Comparison of ENCODE assay signal across 26 cellular contexts in genomic region chr5:14503017-14503680, GRCh38.
DNase-seq lines count a peak whose midpoint lies in the region; ATAC-seq and TF ChIP-seq lines count a peak whose summit lies in the region.
"Had no signal": no experiment of that assay in that cellular context is flagged by ENCODE, and none has a peak within 500 bp of the region (broad histone marks: within the 10 kb centered on the region; RNA-seq: fewer than 3 reads in every experiment).

No MANE protein-coding gene starts in this region.

- no peak overlapping the region for H4K8ac ChIP-seq in mesenchymal stem cell (ENCODE audit: low read length)

- no peak overlapping the region for H3K4ac ChIP-seq in mesenchymal stem cell (ENCODE audit: low read depth in 1 of 2, low read length in 2 of 2)

- H2BK12ac ChIP-seq in mesenchymal stem cell (ENCODE audit: low read length in 2 of 2), result no peak overlapping the region

- H2AK5ac ChIP-seq in mesenchymal stem cell (ENCODE audit: low read length, severe bottlenecking), result no peak overlapping the region

- peaks cover 2% of the 10 kb centered on the region for H3K4me1 Mint-ChIP-seq in T-helper 17 cell
- H3K4me1 Mint-ChIP-seq: CD4-positive, CD25-positive, alpha-beta regulatory T cell; immature natural killer cell; stimulated activated memory B cell treated with anti-CD40 and anti-IgM and Interleukin-4, amounts not matched to agents 10 μg/mL and 1 μg/mL and 100 μg/mL, for 72 hours had no signal

- no peak overlapping the region for H3K23ac ChIP-seq in mesenchymal stem cell (ENCODE audit: low read length in 2 of 2)

- peak overlapping the region; percentile 16 for H3K9ac ChIP-seq in mesenchymal stem cell (ENCODE audit: low read length)

- no peak overlapping the region for H3K18ac ChIP-seq in mesenchymal stem cell (ENCODE audit: low read depth in 1 of 2, low read length in 2 of 2)

- no peaks in the 10 kb centered on the region for H3K9me3 ChIP-seq in T-helper 17 cell (ENCODE audit: control insufficient read depth, low read length, poor library complexity, severe bottlenecking)
- no peaks in the 10 kb centered on the region for H3K9me3 ChIP-seq in mesenchymal stem cell (ENCODE audit: control insufficient read depth, low read length)
- no peaks in the 10 kb centered on the region for H3K9me3 ChIP-seq in spleen
- no peaks in the 10 kb centered on the region for H3K9me3 ChIP-seq in body of pancreas
- H3K9me3 ChIP-seq in BE2C, result no peaks in the 10 kb centered on the region
- H3K9me3 ChIP-seq: mucosa of descending colon, neutrophil, thoracic aorta had no signal

- no peak overlapping the region for H3K4me3 ChIP-seq in fibroblast of mammary gland (ENCODE audit: control insufficient read depth, low read depth, low read length)
- no peak overlapping the region for H3K4me3 ChIP-seq in mesenchymal stem cell (ENCODE audit: insufficient read depth in 1 of 2, low read depth in 1 of 2, low read length in 2 of 2)
- peak overlapping the region in 1 of 8 donors; percentile 11 for H3K4me3 ChIP-seq in spleen
- H3K4me3 ChIP-seq in body of pancreas, result no peak overlapping the region
- no peak overlapping the region for H3K4me3 ChIP-seq in BE2C (ENCODE audit: low read depth, low read length)
- H3K4me3 ChIP-seq: mucosa of descending colon, SK-N-MC, thoracic aorta had no signal

- H3K4me3 Mint-ChIP-seq in T-helper 17 cell, result no peak overlapping the region
- H3K4me3 Mint-ChIP-seq: activated CD8-positive, alpha-beta T cell treated with anti-CD3 and anti-CD28 coated beads, Interleukin-2, amount 10 ng/mL, durations not matched to agents 7 days and 5 days; CD4-positive, CD25-positive, alpha-beta regulatory T cell; immature natural killer cell; stimulated activated memory B cell treated with anti-CD40 and anti-IgM and Interleukin-4, amounts not matched to agents 10 μg/mL and 1 μg/mL and 100 μg/mL, for 72 hours; T-helper 1 cell treated with Interleukin-12 subunit alpha and Interleukin-12 subunit beta and Interleukin-4 antibody, amounts not matched to agents 30 μg/mL and 1 μg/mL, for 36 hours had no signal

- WGBS in mesenchymal stem cell, result 95% methylated on average over 9 of the region's 9 CpGs
- 50 to 74% (median 60%) methylated on average over 8 to 9 of the region's 9 CpGs for whole genome bisulfite sequencing in spleen, 5 donors
- WGBS in body of pancreas, 2 donors, result 68 to 77% methylated on average over 9 of the region's 9 CpGs

- intact Hi-C loops in spleen (cut with DNase I; ENCODE audit: low total_unique reads), result no loop called here
- intact Hi-C loops in body of pancreas (cut with DNase I), result no loop called here

- H3K4me2 ChIP-seq in mesenchymal stem cell (ENCODE audit: low read length, poor library complexity, severe bottlenecking), result no peak overlapping the region

- ATAC-seq in T-helper 17 cell (no peak), body of pancreas (no peak), HG03097 (IDR thresholded peaks at IDR 0.05; ENCODE audit: low FRiP score, unreplicated experiment) (no peak)
- ATAC-seq: activated CD8-positive, alpha-beta T cell treated with anti-CD3 and anti-CD28 coated beads, Interleukin-2, amount 10 ng/mL, durations not matched to agents 7 days and 5 days; mucosa of descending colon; stimulated activated memory B cell treated with anti-CD40 and anti-IgM and Interleukin-4, amounts not matched to agents 10 μg/mL and 1 μg/mL and 100 μg/mL, for 72 hours had no signal

- peaks cover 9% of the 10 kb centered on the region for H3K4me1 ChIP-seq in mesenchymal stem cell (ENCODE audit: control insufficient read depth, insufficient read depth, low read depth, low read length)
- peaks cover 0 to 23% (median 11%) of the 10 kb centered on the region in 6 donors for H3K4me1 ChIP-seq in spleen
- H3K4me1 ChIP-seq in body of pancreas, result no peaks in the 10 kb centered on the region
- H3K4me1 ChIP-seq in BE2C, result no peaks in the 10 kb centered on the region

- H3K27ac ChIP-seq in mesenchymal stem cell (ENCODE audit: low read length, poor library complexity, severe bottlenecking) (no peak overlapping the region), spleen (peak overlapping the region in 5 of 8 donors; percentile 64 to 76 (median 67)), body of pancreas (no peak overlapping the region)
- H3K27ac ChIP-seq: epithelial cell of prostate, neutrophil, SK-N-MC, thoracic aorta had no signal

- peaks cover 2% of the 10 kb centered on the region for H3K36me3 Mint-ChIP-seq in T-helper 17 cell (ENCODE audit: low read depth)
- H3K36me3 Mint-ChIP-seq: CD4-positive, CD25-positive, alpha-beta regulatory T cell had no signal

- H3K27me3 ChIP-seq in mesenchymal stem cell (ENCODE audit: control insufficient read depth in 1 of 2, insufficient read depth in 1 of 2, low read length in 2 of 2) (no peaks in the 10 kb centered on the region), spleen (replicated peaks in 1 of 7) (no peaks in the 10 kb centered on the region), body of pancreas (no peaks in the 10 kb centered on the region), BE2C (no peaks in the 10 kb centered on the region)
- H3K27me3 ChIP-seq: neutrophil had no signal

- peaks cover 89 to 99% of the 10 kb centered on the region in 2 experiments for H3K36me3 ChIP-seq in mesenchymal stem cell (ENCODE audit: control insufficient read depth in 1 of 2, insufficient read depth in 2 of 2, low read depth in 1 of 2, low read length in 2 of 2)
- H3K36me3 ChIP-seq in spleen, result peaks cover 0 to 100% (median 72%) of the 10 kb centered on the region in 6 donors
- H3K36me3 ChIP-seq in body of pancreas (replicated peaks in 1 of 2; ENCODE audit: insufficient read depth in 1 of 2, low read depth in 2 of 2), result peaks cover 0 to 11% of the 10 kb centered on the region in 2 donors
- peaks cover 91% of the 10 kb centered on the region for H3K36me3 ChIP-seq in BE2C

- H2BK5ac ChIP-seq in mesenchymal stem cell (ENCODE audit: low read depth, low read length, poor library complexity, severe bottlenecking), result no peak overlapping the region

- no peak overlapping the region for H4K91ac ChIP-seq in mesenchymal stem cell (ENCODE audit: low read length)

- DNase-seq in T-helper 17 cell (no peak), fibroblast of mammary gland (ENCODE audit: low read depth) (peak; percentile 29), mesenchymal stem cell (no peak), spleen (no peak), body of pancreas (no peak), BE2C (no peak)
- DNase-seq: activated CD8-positive, alpha-beta T cell treated with anti-CD3 and anti-CD28 coated beads, Interleukin-2, amount 10 ng/mL, durations not matched to agents 7 days and 5 days; activated gamma-delta T cell; activated T-cell treated with anti-CD3 and anti-CD28 coated beads for 4 hours; CD4-positive, CD25-positive, alpha-beta regulatory T cell; foreskin fibroblast; HCEC 1CT; hippocampal formation; immature natural killer cell; mucosa of descending colon; NCI-H1048; NCI-H187 treated with DMSO at 0.1 percent for 48 hours; NCI-H526 treated with DMSO at 0.1 percent for 48 hours; stimulated activated CD4-positive, alpha-beta T cell treated with anti-CD3 and anti-CD28 coated beads, Interleukin-2, amount 100 ng/mL, for 48 hours had no signal

- no peak overlapping the region for H2BK120ac ChIP-seq in mesenchymal stem cell (ENCODE audit: low read depth, low read length)

- H3K14ac ChIP-seq in mesenchymal stem cell (ENCODE audit: low read length in 2 of 2), result no peak overlapping the region

- peak overlapping the region; percentile 74 for H3K27ac Mint-ChIP-seq in T-helper 17 cell
- H3K27ac Mint-ChIP-seq: activated CD8-positive, alpha-beta T cell treated with anti-CD3 and anti-CD28 coated beads, Interleukin-2, amount 10 ng/mL, durations not matched to agents 7 days and 5 days; immature natural killer cell; stimulated activated memory B cell treated with anti-CD40 and anti-IgM and Interleukin-4, amounts not matched to agents 10 μg/mL and 1 μg/mL and 100 μg/mL, for 72 hours; T-helper 1 cell treated with Interleukin-12 subunit alpha and Interleukin-12 subunit beta and Interleukin-4 antibody, amounts not matched to agents 30 μg/mL and 1 μg/mL, for 36 hours had no signal

- no peak overlapping the region for H2AFZ ChIP-seq in mesenchymal stem cell (ENCODE audit: low read depth, low read length)

- H3K79me1 ChIP-seq in mesenchymal stem cell (replicated peaks; ENCODE audit: low read length, poor library complexity, severe bottlenecking), result peaks cover 36% of the 10 kb centered on the region

- no peaks in the 10 kb centered on the region for H3K27me3 Mint-ChIP-seq in T-helper 17 cell
- H3K27me3 Mint-ChIP-seq: CD4-positive, CD25-positive, alpha-beta regulatory T cell; stimulated activated memory B cell treated with anti-CD40 and anti-IgM and Interleukin-4, amounts not matched to agents 10 μg/mL and 1 μg/mL and 100 μg/mL, for 72 hours had no signal

- no peak for TF ChIP-seq CTCF in fibroblast of mammary gland (conservative IDR thresholded peaks at IDR 0.05; ENCODE audit: control insufficient read depth, insufficient read depth, low read depth, low read length)
- TF ChIP-seq CTCF in spleen (IDR thresholded peaks at IDR 0.05 in 8 of 11, conservative IDR thresholded peaks at IDR 0.05 in 3 of 11), result peak in 2 of 11 experiments; percentile 12 to 27
- no peak for TF ChIP-seq CTCF in body of pancreas (IDR thresholded peaks at IDR 0.05)
- no peak for TF ChIP-seq CTCF in BE2C (IDR thresholded peaks at IDR 0.05; ENCODE audit: low read depth, low read length)

- H2BK15ac ChIP-seq in mesenchymal stem cell (ENCODE audit: low read depth, poor library complexity, severe bottlenecking), result no peak overlapping the region

- TF ChIP-seq POLR2A in spleen (IDR thresholded peaks at IDR 0.05), result no peak
- TF ChIP-seq POLR2A in body of pancreas (IDR thresholded peaks at IDR 0.05), result no peak

Comparison
In these comparisons a context has a peak if more than half of its experiments do, and no peak if none do; other contexts are left out.
1. H3K27ac ChIP-seq: peak in spleen (5 of 8); none in mesenchymal stem cell (single experiment) and body of pancreas (0 of 4).